ENCODE assay signal across 10 cellular contexts in genomic region chr2:86900687-86901086, GRCh38. TPM values are rescaled to one million over a fixed set of nuclear protein-coding genes. Genes with fewer than 3 reads are reported as not detected.
DNase-seq lines count a peak whose midpoint lies in the region; ATAC-seq, FAIRE-seq and TF ChIP-seq lines count a peak whose summit lies in the region.
"Not testable (repeated sequence)": the region's sequence is repeated elsewhere in the genome, so short reads cannot be mapped to it uniquely, and the experiment has no call there.
"Had no signal": no experiment of that assay in that cellular context is flagged by ENCODE, and none has a peak within 500 bp of the region (broad histone marks: within the 10 kb centered on the region; RNA-seq: fewer than 3 reads in every experiment).

No MANE protein-coding gene starts in this region.

- TF ChIP-seq CTCF in AG10803 (conservative IDR thresholded peaks at IDR 0.05; ENCODE audit: low read length) = peak; percentile 22; the same call in 1 of the 2 replicates
- peak; percentile 54 for TF ChIP-seq CTCF in H9 (conservative IDR thresholded peaks at IDR 0.05)
- peak in 2 of 3 experiments; percentile 17 to 23; a peak in 2 of 4 replicates for TF ChIP-seq CTCF in H1 (IDR thresholded peaks at IDR 0.05; ENCODE audit: control extremely low read depth in 1 of 3, insufficient read depth in 1 of 3, low read depth in 1 of 3, low read length in 3 of 3)
- TF ChIP-seq CTCF in fibroblast of villous mesenchyme (IDR thresholded peaks at IDR 0.05; ENCODE audit: insufficient read depth, low read depth, low read length) = peak; percentile 13
- not testable (repeated sequence) for TF ChIP-seq CTCF in HepG2 (CRISPR knock-in tag; IDR thresholded peaks at IDR 0.05); testis (IDR thresholded peaks at IDR 0.05)

- not testable (repeated sequence) for H2BK120ac ChIP-seq in H9 (ENCODE audit: low read depth, low read length, poor library complexity, severe bottlenecking); H1 (replicated peaks; ENCODE audit: low read depth, low read length)

- ATAC-seq in HepG2 = peak; percentile 63

- not testable (repeated sequence) for H3K4me1 Mint-ChIP-seq in H9

- H3K79me2 ChIP-seq in H9 (ENCODE audit: insufficient read depth, low read length); H1 (ENCODE audit: control insufficient read depth in 1 of 2, insufficient read depth in 2 of 2, low read length in 2 of 2); HepG2 (ENCODE audit: insufficient read depth, low read length): not testable (repeated sequence)

- TF ChIP-seq EP300 in H1 (IDR thresholded peaks at IDR 0.05; ENCODE audit: borderline replicate concordance in 1 of 2, low read depth in 2 of 2, low read length in 2 of 2); HepG2 (IDR thresholded peaks at IDR 0.05; ENCODE audit: low read depth in 2 of 2, low read length in 2 of 2); HepG2 (CRISPR knock-in tag; IDR thresholded peaks at IDR 0.05; ENCODE audit: borderline replicate concordance): not testable (repeated sequence)

- in situ Hi-C loops in HepG2 (cut with HindIII; ENCODE audit: extremely low pct_ligation_motif_present, low pct_unique_long_range_greater_than_20kb) = not testable (repeated sequence)

- H3K79me1 ChIP-seq in H9 (ENCODE audit: insufficient read depth, low read depth, low read length, poor library complexity, severe bottlenecking); H1 (ENCODE audit: low read depth, low read length): not testable (repeated sequence)

- not testable (repeated sequence) for H2AK5ac ChIP-seq in H9 (ENCODE audit: insufficient read length, low read length); H1 (ENCODE audit: low read depth, low read length)

- peak; percentile 38 to 40; a peak in 3 of 4 replicates for TF ChIP-seq RAD21 in H1 (IDR thresholded peaks at IDR 0.05 in 1 of 2, conservative IDR thresholded peaks at IDR 0.05 in 1 of 2; ENCODE audit: low read depth in 2 of 2, low read length in 2 of 2)
- TF ChIP-seq RAD21 in HepG2 (CRISPR knock-in tag; IDR thresholded peaks at IDR 0.05) = not testable (repeated sequence)

- not testable (repeated sequence) for H3K9me3 Mint-ChIP-seq in H9

- CTCF ChIA-PET in H1 (lab: Charles Lee; ENCODE audit: partially characterized antibody); HepG2 (lab: Yijun Ruan, JAX; ENCODE audit: low intra/inter-chr PET ratio, low total read pairs): not testable (repeated sequence)

- not testable (repeated sequence) for H2BK20ac ChIP-seq in H9 (ENCODE audit: low read depth, low read length, poor library complexity, severe bottlenecking); H1 (ENCODE audit: low read length)

- not testable (repeated sequence) for BruUV-seq in HepG2 (replicated peaks; lab: Mats Ljungman, UMichigan)

- H3K36me3 ChIP-seq in SJCRH30; H1 (ENCODE audit: control insufficient read depth in 2 of 4, insufficient read depth in 4 of 4, low read length in 3 of 4); HepG2 (replicated peaks in 1 of 2; ENCODE audit: control insufficient read depth in 1 of 2, insufficient read depth in 2 of 2, low read length in 2 of 2); testis (ENCODE audit: low read depth, missing control alignments): not testable (repeated sequence)

- H3K4ac ChIP-seq in H9 (ENCODE audit: low read depth, low read length); H1 (replicated peaks; ENCODE audit: insufficient read length, low read depth, low read length): not testable (repeated sequence)

- H4K8ac ChIP-seq in H9 (replicated peaks; ENCODE audit: insufficient read length, low read depth, low read length); H1 (ENCODE audit: extremely low read depth, insufficient read depth, low read length): not testable (repeated sequence)

- not testable (repeated sequence) for H2BK15ac ChIP-seq in H9 (ENCODE audit: low read depth, low read length); H1 (ENCODE audit: low read length)

- H3K9ac ChIP-seq in H9 (ENCODE audit: extremely low read depth, insufficient read length, low read length); H1 (replicated peaks in 1 of 4; ENCODE audit: extremely low read depth in 1 of 4, low read depth in 3 of 4, low read length in 3 of 4); HepG2 (ENCODE audit: insufficient read depth, low read depth, low read length): not testable (repeated sequence)

- H4K20me1 ChIP-seq in H9 (ENCODE audit: control insufficient read depth, insufficient read depth, insufficient read length); H1 (replicated peaks in 1 of 2; ENCODE audit: control insufficient read depth in 1 of 2, insufficient read depth in 2 of 2, low read length in 2 of 2); HepG2 (ENCODE audit: insufficient read depth, low read length): not testable (repeated sequence)

- H2AFZ ChIP-seq in H9 (ENCODE audit: low read length); H1 (ENCODE audit: low read length); HepG2 (ENCODE audit: low read length): not testable (repeated sequence)

- not testable (repeated sequence) for H3K36me3 Mint-ChIP-seq in H9 (ENCODE audit: insufficient read depth in 1 of 3, low read depth in 3 of 3)

- H3T11ph ChIP-seq in H9 (ENCODE audit: low read length) = not testable (repeated sequence)

- H2BK5ac ChIP-seq in H9 (ENCODE audit: insufficient read length, low read length); H1 (ENCODE audit: low read depth, low read length): not testable (repeated sequence)

- not testable (repeated sequence) for H3K27me3 Mint-ChIP-seq in H9 (ENCODE audit: low read depth)

- H3K23me2 ChIP-seq in H9 (ENCODE audit: insufficient read length, low read depth, low read length, poor library complexity, severe bottlenecking); H1 (ENCODE audit: low read depth, low read length): not testable (repeated sequence)

- not testable (repeated sequence) for H3K23ac ChIP-seq in H9 (ENCODE audit: insufficient read length, low read depth, low read length); H1 (ENCODE audit: insufficient read length)

- FAIRE-seq in H1 (lab: Jason Lieb, UNC); HepG2 (lab: Jason Lieb, UNC): not testable (repeated sequence)

- H3K9me3 ChIP-seq in H9 (ENCODE audit: control insufficient read depth, low read depth, low read length); SJCRH30 (replicated peaks); H1 (ENCODE audit: insufficient read depth in 2 of 2, low read depth in 1 of 2, low read length in 1 of 2); HepG2 (ENCODE audit: low read length); testis: not testable (repeated sequence)

- no CpG with 5 or more reads among the region's 4 CpGs for WGBS in H9 (ENCODE audit: extremely low coverage, insufficient read length, low lambda C conversion rate)
- 65% methylated on average over 4 of the region's 4 CpGs; no CpG with 5 or more reads in 1 of the 2 experiments for WGBS in H1 (ENCODE audit: extremely low coverage in 1 of 2, insufficient coverage in 1 of 2, insufficient read length in 1 of 2, insufficient replicate concordance in 2 of 2, low coverage in 1 of 2, low lambda C conversion rate in 2 of 2, missing lambda C conversion rate in 1 of 2), 2 experiments
- 27% methylated on average over 4 of the region's 4 CpGs for whole genome bisulfite sequencing in HepG2 (ENCODE audit: low lambda C conversion rate)
- WGBS in testis, 2 donors = 60 to 71% methylated on average over 4 of the region's 4 CpGs

- not testable (repeated sequence) for H3K18ac ChIP-seq in H9 (ENCODE audit: insufficient read length, low read depth, low read length); H1 (ENCODE audit: extremely low read depth, low read length)

- DNase-seq in AG10803 (ENCODE audit: low read depth) (peak; percentile 10), H9 (peak; percentile 24), SJCRH30 (peak; percentile 3 to 28), amniotic epithelial cell (ENCODE audit: low read depth) (peak; percentile 14), fibroblast of villous mesenchyme (ENCODE audit: low read depth) (peak; percentile 8), HepG2 (ENCODE audit: low spot score) (peak; percentile 11), testis (peak; percentile 37)
- DNase-seq in H1 (ENCODE audit: low read depth in 1 of 2, low spot score in 2 of 2) = not testable (repeated sequence)

- H3K27ac Mint-ChIP-seq in H9 = not testable (repeated sequence)

- H3K56ac ChIP-seq in H9 (ENCODE audit: insufficient read length, low read depth, low read length); H1 (replicated peaks; ENCODE audit: insufficient read length, low read depth, low read length): not testable (repeated sequence)

- POLR2A ChIA-PET in H1 (lab: Charles Lee; ENCODE audit: partially characterized antibody); HepG2 (lab: Yijun Ruan, JAX): not testable (repeated sequence)

- not testable (repeated sequence) for H2BK12ac ChIP-seq in H9 (ENCODE audit: insufficient read length, low read depth, low read length); H1 (ENCODE audit: low read depth, low read length)

- H3K4me1 ChIP-seq in H9 (ENCODE audit: insufficient read depth, low read length); SJCRH30; H1 (replicated peaks in 1 of 4; ENCODE audit: control insufficient read depth in 3 of 4, insufficient read depth in 4 of 4, low read length in 3 of 4); HepG2 (ENCODE audit: insufficient read depth, low read length); testis: not testable (repeated sequence)

- not testable (repeated sequence) for H4K91ac ChIP-seq in H9 (ENCODE audit: insufficient read length, low read depth, low read length); H1 (replicated peaks; ENCODE audit: insufficient read length, low read length)

- H4K5ac ChIP-seq in H9 (ENCODE audit: insufficient read length, low read depth, low read length); H1 (ENCODE audit: insufficient read length, low read depth, low read length): not testable (repeated sequence)

- not testable (repeated sequence) for TF ChIP-seq POLR2A in H1 (IDR thresholded peaks at IDR 0.05; ENCODE audit: control extremely low read depth in 1 of 2, low read depth in 2 of 2, low read length in 2 of 2); HepG2 (IDR thresholded peaks at IDR 0.05; ENCODE audit: insufficient read depth in 1 of 2, low read depth in 2 of 2, low read length in 2 of 2); testis (IDR thresholded peaks at IDR 0.05)

- not testable (repeated sequence) for H3K14ac ChIP-seq in H9 (ENCODE audit: insufficient read depth, low read length); H1 (ENCODE audit: insufficient read length)

- intact Hi-C loops in HepG2 (cut with micrococcal nuclease; ENCODE audit: unreplicated experiment); testis (cut with DNase I; ENCODE audit: low total_unique reads): not testable (repeated sequence)

- H3K27me3 ChIP-seq in H9 (ENCODE audit: insufficient read depth, low read length); SJCRH30; H1 (replicated peaks in 1 of 4; ENCODE audit: control insufficient read depth in 3 of 4, extremely low read depth in 1 of 4, insufficient read depth in 3 of 4, low read length in 3 of 4); HepG2 (ENCODE audit: control insufficient read depth in 1 of 2, insufficient read depth in 2 of 2, low read length in 2 of 2); testis: not testable (repeated sequence)

- not testable (repeated sequence) for H3K27ac ChIP-seq in H9 (ENCODE audit: insufficient read length, low read depth, low read length); SJCRH30; H1 (ENCODE audit: low read depth, low read length); HepG2 (ENCODE audit: extremely low read length, insufficient read depth, low read length); testis

- H3K4me3 ChIP-seq in AG10803 (ENCODE audit: low read length); SJCRH30; H1 (ENCODE audit: extremely low read depth in 1 of 4, insufficient read depth in 2 of 4, low read depth in 3 of 4, low read length in 4 of 4); fibroblast of villous mesenchyme (ENCODE audit: low read depth, low read length); HepG2 (replicated peaks in 1 of 3; ENCODE audit: insufficient read depth in 1 of 3, low read depth in 2 of 3, low read length in 3 of 3); testis: not testable (repeated sequence)

- H3K4me3 Mint-ChIP-seq in H9 = not testable (repeated sequence)

- H3K4me2 ChIP-seq in H9 (ENCODE audit: insufficient read depth, insufficient read length, low read length); H1 (ENCODE audit: insufficient read depth in 1 of 2, low read depth in 2 of 2, low read length in 2 of 2); HepG2 (ENCODE audit: low read depth, low read length): not testable (repeated sequence)

RNA-seq across cellular contexts. Expression of gene CD8B, which starts 39.0 kb away (rescaled TPM):
- total RNA-seq in H9 (2021) = 0.24 TPM in 1 of 2 replicates, not detected in the other
- total RNA-seq in SJCRH30 (2014; rRNA removed; shearing (Covaris generic)) = not detected in 2 replicates
- total RNA-seq in H1 (2021; fragmentation: NEBNext Ultra II Directional; extraction: Animal tissue kit (Norgen Biotek cat#: 25700)) = 0.35 and 0.57 TPM in 2 replicates
- 0.52 and 0.63 TPM in 2 replicates for polyA plus RNA-seq in H1 (2011; rRNA removed)
- 1.0 TPM for polyA plus RNA-seq in H1 (2011; cell fraction: cytosol; rRNA removed)
- 1.0 TPM for polyA plus RNA-seq in H1 (2011; cell fraction: nucleus; rRNA removed)
- polyA plus RNA-seq in H1 (2012, experiment 1 of 2) = 0.46 to 0.78 TPM (median 0.70 TPM) in 3 of 4 replicates, not detected in the other
- 0.31 TPM for polyA plus RNA-seq in H1 (2012, experiment 2 of 2)
- polyA plus RNA-seq in H1 (2013, experiment 1 of 2) = 0.89 TPM
- polyA plus RNA-seq in H1 (2013, experiment 2 of 2) = 0.99 TPM
- polyA minus RNA-seq in H1 (2011; rRNA and poly(A)+ RNA removed) = 0.15 and 0.82 TPM in 2 replicates
- polyA minus RNA-seq in H1 (2011; cell fraction: cytosol; rRNA and poly(A)+ RNA removed) = not detected
- not detected for polyA minus RNA-seq in H1 (2011; cell fraction: nucleus; rRNA and poly(A)+ RNA removed)
- total RNA-seq in fibroblast of villous mesenchyme = not detected in 2 replicates
- not detected in 2 replicates for total RNA-seq in HepG2 (2016; rRNA removed; fragmentation: Illumina TruSeq; extraction: Trizol)
- total RNA-seq in HepG2 (2016; cell fraction: cytosol; rRNA removed; fragmentation: Illumina TruSeq; extraction: Trizol; ENCODE audit: low read depth) = not detected in 2 replicates
- not detected in 2 replicates for total RNA-seq in HepG2 (2016; cell fraction: insoluble cytoplasmic fraction; rRNA removed; fragmentation: Illumina TruSeq; extraction: Trizol)
- total RNA-seq in HepG2 (2016; cell fraction: membrane; rRNA removed; fragmentation: Illumina TruSeq; extraction: Trizol) = not detected in 2 replicates
- not detected in 2 replicates for total RNA-seq in HepG2 (2016; cell fraction: nucleus; rRNA removed; fragmentation: Illumina TruSeq; extraction: Trizol)
- 0.04 TPM in 1 of 2 replicates, not detected in the other for polyA plus RNA-seq in HepG2 (2011; rRNA removed)
- polyA plus RNA-seq in HepG2 (2011; cell fraction: cytosol; rRNA removed) = 0.04 TPM in 1 of 2 replicates, not detected in the other
- not detected in 2 replicates for polyA plus RNA-seq in HepG2 (2011; cell fraction: nucleus; rRNA removed)
- polyA plus RNA-seq in HepG2 (2012) = 0.17 TPM in 1 of 2 replicates, not detected in the other
- polyA plus RNA-seq in HepG2 (2016; cell fraction: cytosol; fragmentation: Illumina TruSeq; extraction: Trizol; ENCODE audit: low read depth) = not detected in 2 replicates
- polyA plus RNA-seq in HepG2 (2016; cell fraction: insoluble cytoplasmic fraction; fragmentation: Illumina TruSeq; extraction: Trizol; ENCODE audit: low read depth) = not detected in 2 replicates
- polyA plus RNA-seq in HepG2 (2016; cell fraction: membrane; fragmentation: Illumina TruSeq; extraction: Trizol; ENCODE audit: low read depth) = not detected in 2 replicates
- polyA plus RNA-seq in HepG2 (2016; cell fraction: nucleus; fragmentation: Illumina TruSeq; extraction: Trizol; ENCODE audit: insufficient read depth, low read depth) = not detected in 2 replicates
- not detected in 2 replicates for polyA minus RNA-seq in HepG2 (2011; rRNA and poly(A)+ RNA removed; ENCODE audit: low replicate concordance)
- polyA minus RNA-seq in HepG2 (2011; cell fraction: cytosol; rRNA and poly(A)+ RNA removed) = not detected in 2 replicates
- not detected in 2 replicates for polyA minus RNA-seq in HepG2 (2011; cell fraction: nucleus; rRNA and poly(A)+ RNA removed)
- total RNA-seq in testis = under 1 TPM in 1 of 2 donors, not detected in 1; 0.43 TPM
- polyA plus RNA-seq in testis (ENCODE audit: insufficient read depth, low read depth, low replicate concordance) = 2.2 TPM
- total RNA-seq: esophagus mucosa, occipital lobe had no signal

RNA-seq across cellular contexts. Expression of gene RGPD1, which starts 41.2 kb away (rescaled TPM):
- total RNA-seq in H9 (2021) = 0.24 and 1.6 TPM in 2 replicates
- 0.20 and 0.25 TPM in 2 replicates for total RNA-seq in SJCRH30 (2014; rRNA removed; shearing (Covaris generic))
- total RNA-seq in H1 (2021; fragmentation: NEBNext Ultra II Directional; extraction: Animal tissue kit (Norgen Biotek cat#: 25700)) = 1.9 and 3.1 TPM in 2 replicates
- 0.09 and 0.88 TPM in 2 replicates for polyA plus RNA-seq in H1 (2011; rRNA removed)
- 1.7 TPM for polyA plus RNA-seq in H1 (2011; cell fraction: cytosol; rRNA removed)
- polyA plus RNA-seq in H1 (2011; cell fraction: nucleus; rRNA removed) = 0.70 TPM
- 2.3 to 3.9 TPM (median 2.8 TPM) in 4 replicates for polyA plus RNA-seq in H1 (2012, experiment 1 of 2)
- not detected for polyA plus RNA-seq in H1 (2012, experiment 2 of 2)
- 3.9 TPM for polyA plus RNA-seq in H1 (2013, experiment 1 of 2)
- 3.5 TPM for polyA plus RNA-seq in H1 (2013, experiment 2 of 2)
- 0.22 and 0.98 TPM in 2 replicates for polyA minus RNA-seq in H1 (2011; rRNA and poly(A)+ RNA removed)
- not detected for polyA minus RNA-seq in H1 (2011; cell fraction: cytosol; rRNA and poly(A)+ RNA removed)
- 9.1 TPM for polyA minus RNA-seq in H1 (2011; cell fraction: nucleus; rRNA and poly(A)+ RNA removed)
- 4.7 and 6.1 TPM in 2 replicates for total RNA-seq in fibroblast of villous mesenchyme
- total RNA-seq in HepG2 (2016; rRNA removed; fragmentation: Illumina TruSeq; extraction: Trizol) = 0.22 and 0.27 TPM in 2 replicates
- total RNA-seq in HepG2 (2016; cell fraction: cytosol; rRNA removed; fragmentation: Illumina TruSeq; extraction: Trizol; ENCODE audit: low read depth) = not detected in 2 replicates
- 0.13 and 0.19 TPM in 2 replicates for total RNA-seq in HepG2 (2016; cell fraction: insoluble cytoplasmic fraction; rRNA removed; fragmentation: Illumina TruSeq; extraction: Trizol)
- not detected in 2 replicates for total RNA-seq in HepG2 (2016; cell fraction: membrane; rRNA removed; fragmentation: Illumina TruSeq; extraction: Trizol)
- total RNA-seq in HepG2 (2016; cell fraction: nucleus; rRNA removed; fragmentation: Illumina TruSeq; extraction: Trizol) = 0.19 and 0.59 TPM in 2 replicates
- 0.37 and 0.69 TPM in 2 replicates for polyA plus RNA-seq in HepG2 (2011; rRNA removed)
- polyA plus RNA-seq in HepG2 (2011; cell fraction: cytosol; rRNA removed) = 0.05 and 0.09 TPM in 2 replicates
- polyA plus RNA-seq in HepG2 (2011; cell fraction: nucleus; rRNA removed) = 1.9 TPM in 2 replicates
- 0.87 and 0.89 TPM in 2 replicates for polyA plus RNA-seq in HepG2 (2012)
- polyA plus RNA-seq in HepG2 (2016; cell fraction: cytosol; fragmentation: Illumina TruSeq; extraction: Trizol; ENCODE audit: low read depth) = not detected in 2 replicates
- polyA plus RNA-seq in HepG2 (2016; cell fraction: insoluble cytoplasmic fraction; fragmentation: Illumina TruSeq; extraction: Trizol; ENCODE audit: low read depth) = 0.12 TPM in 1 of 2 replicates, not detected in the other
- not detected in 2 replicates for polyA plus RNA-seq in HepG2 (2016; cell fraction: membrane; fragmentation: Illumina TruSeq; extraction: Trizol; ENCODE audit: low read depth)
- 0.99 and 1.1 TPM in 2 replicates for polyA plus RNA-seq in HepG2 (2016; cell fraction: nucleus; fragmentation: Illumina TruSeq; extraction: Trizol; ENCODE audit: insufficient read depth, low read depth)
- 0.14 TPM in 1 of 2 replicates, not detected in the other for polyA minus RNA-seq in HepG2 (2011; rRNA and poly(A)+ RNA removed; ENCODE audit: low replicate concordance)
- 0.30 TPM in 1 of 2 replicates, not detected in the other for polyA minus RNA-seq in HepG2 (2011; cell fraction: cytosol; rRNA and poly(A)+ RNA removed)
- 1.9 and 2.0 TPM in 2 replicates for polyA minus RNA-seq in HepG2 (2011; cell fraction: nucleus; rRNA and poly(A)+ RNA removed)
- total RNA-seq in testis = 10 to 100 TPM; 48.9 to 74.8 TPM
- polyA plus RNA-seq in testis (ENCODE audit: insufficient read depth, low read depth, low replicate concordance) = 22.3 TPM
- total RNA-seq: esophagus mucosa had no signal
